ENCODE assay signal across 23 cellular contexts in the genomic region with DNA sequence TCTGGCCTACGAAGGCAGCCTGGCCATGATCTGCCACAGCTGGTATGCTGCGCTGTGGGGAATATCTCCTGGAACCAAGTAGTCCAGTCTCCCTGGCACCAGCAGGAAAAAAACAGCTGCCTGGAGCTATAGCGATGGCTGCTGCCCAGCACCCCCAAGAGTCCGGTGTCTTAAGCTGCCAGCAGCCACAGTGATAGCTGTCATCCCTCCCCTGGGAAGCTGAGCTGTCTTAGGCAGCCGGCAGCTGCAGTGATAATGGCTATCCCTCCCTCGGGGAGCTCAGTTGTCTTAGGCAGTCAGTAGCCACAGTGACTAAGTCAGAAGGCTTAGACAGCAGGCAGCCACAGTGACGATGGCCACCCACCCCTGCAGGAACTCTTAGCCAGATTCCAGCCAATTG.
"Had no signal": no experiment of that assay in that cellular context is flagged by ENCODE, and none has a peak within 500 bp of the region (broad histone marks: within the 10 kb centered on the region; RNA-seq: fewer than 3 reads in every experiment).

No MANE protein-coding gene starts in this region.

- H3K9me3 ChIP-seq: thyroid gland, vagina had no signal

- ATAC-seq: effector memory CD8-positive, alpha-beta T cell; heart left ventricle; left cardiac atrium; left lung; mucosa of descending colon; naive thymus-derived CD4-positive, alpha-beta T cell; psoas muscle; right cardiac atrium; stimulated activated effector memory CD8-positive, alpha-beta T cell treated with anti-CD3 and anti-CD28 coated beads, Interleukin-12 subunit alpha, Interleukin-12 subunit beta, amount 100 ng/mL, for 72 hours had no signal

- H3K36me3 ChIP-seq: heart left ventricle, left lung, neural progenitor cell, sigmoid colon, stomach, thyroid gland, vagina had no signal

- DNase-seq: cortex of kidney; effector memory CD8-positive, alpha-beta T cell; heart left ventricle; kidney; left cardiac atrium; mesenchymal stem cell; mucosa of descending colon; naive thymus-derived CD4-positive, alpha-beta T cell; nucleus accumbens; psoas muscle; sigmoid colon; stimulated activated CD4-positive, alpha-beta T cell treated with anti-CD3 and anti-CD28 coated beads, Interleukin-2, amount 100 ng/mL, for 24 hours; stimulated activated CD4-positive, alpha-beta T cell treated with anti-CD3 and anti-CD28 coated beads, Interleukin-4, amount 100 ng/mL, for 24 hours; stimulated activated naive CD4-positive, alpha-beta T cell treated with Interleukin-2 at 50 U/mL for 16 hours; stomach; thyroid gland; trophoblast cell had no signal

- H3K4me1 ChIP-seq: heart left ventricle, left lung, neural progenitor cell, psoas muscle, sigmoid colon, stomach, thyroid gland, vagina had no signal

- H3K27ac ChIP-seq: heart left ventricle, hepatocyte, left lung, neural progenitor cell, psoas muscle, sigmoid colon, stomach, thyroid gland, vagina had no signal

- H3K27me3 ChIP-seq: heart left ventricle, hepatocyte, left lung, neural progenitor cell, sigmoid colon, stomach, thyroid gland, vagina had no signal

- H3K4me3 ChIP-seq: heart left ventricle, hepatocyte, left lung, mucosa of descending colon, neural progenitor cell, psoas muscle, sigmoid colon, stomach, thyroid gland, vagina had no signal
